ENCODE assay signal across 1 cellular context in the genomic region with DNA sequence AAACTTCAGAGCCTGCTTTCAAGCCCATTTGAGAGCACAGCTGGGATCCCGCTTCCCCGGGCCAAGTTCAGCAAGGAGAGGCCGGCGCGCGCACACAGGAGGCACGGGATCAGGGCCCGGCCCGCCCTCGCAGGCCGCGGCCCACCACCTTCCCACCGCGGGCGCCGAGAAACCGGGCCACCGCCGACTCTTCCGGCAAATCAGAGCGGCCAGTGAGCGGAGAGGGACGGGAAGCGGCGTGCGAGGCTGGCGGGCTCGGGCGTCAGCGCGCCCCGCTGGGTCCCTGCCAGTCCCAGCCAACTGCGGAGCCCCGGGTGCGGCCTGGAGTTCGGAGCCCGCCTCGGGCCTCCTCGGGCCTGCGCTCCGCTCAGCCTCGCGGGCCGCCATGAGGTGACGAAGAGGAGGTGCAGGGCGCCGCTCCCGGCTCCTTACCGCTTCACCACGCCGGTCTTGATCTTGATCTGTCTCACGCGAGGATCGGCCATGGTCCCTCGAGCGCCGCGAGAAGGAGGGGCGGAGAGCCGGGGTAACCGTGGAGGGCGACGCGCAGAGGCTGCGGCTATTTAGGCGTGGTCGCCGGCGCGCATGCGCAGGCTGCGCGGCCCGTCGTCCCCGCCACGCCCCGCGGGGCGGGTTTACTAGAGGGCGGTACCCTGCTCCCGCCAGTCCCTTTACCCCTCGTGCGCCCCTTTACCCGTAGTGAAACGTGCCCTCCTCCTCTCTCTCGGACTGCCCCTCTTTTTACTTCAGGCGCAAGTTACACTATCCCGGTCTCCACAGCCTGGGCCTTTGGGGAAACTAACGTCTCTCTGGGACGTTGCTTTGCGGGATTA.
A peak's percentile ranks its signal among the peaks of the same experiment; 100 is the strongest.
TF ChIP-seq lines count a peak whose summit lies in the region.

A gene with protein sequence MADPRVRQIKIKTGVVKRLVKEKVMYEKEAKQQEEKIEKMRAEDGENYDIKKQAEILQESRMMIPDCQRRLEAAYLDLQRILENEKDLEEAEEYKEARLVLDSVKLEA (minus strand): TSS at position 567 of the 833 bp plus-strand sequence. CDS start 82 bp downstream, at position 485.

TF ChIP-seq in K562, 482 proteins besides CTCF, POLR2A, EP300 and RAD21 (continued from another document and continues in another):
- TF ChIP-seq, protein P1, sequence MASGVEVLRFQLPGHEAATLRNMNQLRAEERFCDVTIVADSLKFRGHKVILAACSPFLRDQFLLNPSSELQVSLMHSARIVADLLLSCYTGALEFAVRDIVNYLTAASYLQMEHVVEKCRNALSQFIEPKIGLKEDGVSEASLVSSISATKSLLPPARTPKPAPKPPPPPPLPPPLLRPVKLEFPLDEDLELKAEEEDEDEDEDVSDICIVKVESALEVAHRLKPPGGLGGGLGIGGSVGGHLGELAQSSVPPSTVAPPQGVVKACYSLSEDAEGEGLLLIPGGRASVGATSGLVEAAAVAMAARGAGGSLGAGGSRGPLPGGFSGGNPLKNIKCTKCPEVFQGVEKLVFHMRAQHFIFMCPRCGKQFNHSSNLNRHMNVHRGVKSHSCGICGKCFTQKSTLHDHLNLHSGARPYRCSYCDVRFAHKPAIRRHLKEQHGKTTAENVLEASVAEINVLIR (CRISPR knock-in tag; IDR thresholded peaks at IDR 0.05) = no peak
- peak; percentile 44; the same call in 1 of the 2 replicates for TF ChIP-seq ZSCAN29 (IDR thresholded peaks at IDR 0.05)
- TF ChIP-seq MBD2 (IDR thresholded peaks at IDR 0.05; ENCODE audit: borderline replicate concordance, low read depth) = no peak; the same call in 1 of the 2 replicates
- TF ChIP-seq POLR2AphosphoS5 (IDR thresholded peaks at IDR 0.05; ENCODE audit: control insufficient read depth, insufficient read depth, low read depth, low read length) = peak; percentile 81
- no peak for TF ChIP-seq SNRNP70 (optimal IDR thresholded peaks at IDR 0.05; ENCODE audit: low read depth, low read length)
- TF ChIP-seq NONO (IDR thresholded peaks at IDR 0.05; ENCODE audit: low read depth in 2 of 2, low read length in 1 of 2) = peak; percentile 31 to 59; a peak in 2 of 4 replicates
- peak; percentile 64 for TF ChIP-seq PML (IDR thresholded peaks at IDR 0.05; ENCODE audit: low read length)
- TF ChIP-seq, protein P2, sequence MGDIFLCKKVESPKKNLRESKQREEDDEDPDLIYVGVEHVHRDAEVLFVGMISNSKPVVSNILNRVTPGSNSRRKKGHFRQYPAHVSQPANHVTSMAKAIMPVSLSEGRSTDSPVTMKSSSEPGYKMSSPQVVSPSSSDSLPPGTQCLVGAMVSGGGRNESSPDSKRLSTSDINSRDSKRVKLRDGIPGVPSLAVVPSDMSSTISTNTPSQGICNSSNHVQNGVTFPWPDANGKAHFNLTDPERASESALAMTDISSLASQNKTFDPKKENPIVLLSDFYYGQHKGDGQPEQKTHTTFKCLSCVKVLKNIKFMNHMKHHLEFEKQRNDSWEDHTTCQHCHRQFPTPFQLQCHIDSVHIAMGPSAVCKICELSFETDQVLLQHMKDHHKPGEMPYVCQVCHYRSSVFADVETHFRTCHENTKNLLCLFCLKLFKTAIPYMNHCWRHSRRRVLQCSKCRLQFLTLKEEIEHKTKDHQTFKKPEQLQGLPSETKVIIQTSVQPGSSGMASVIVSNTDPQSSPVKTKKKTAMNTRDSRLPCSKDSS (IDR thresholded peaks at IDR 0.05; ENCODE audit: low read depth, partially characterized antibody) = no peak
- 0 out of 2 replicates have a peak, but pooled peaks have one; percentile 65 for TF ChIP-seq HNRNPL (IDR thresholded peaks at IDR 0.05; ENCODE audit: low read depth, low read length)
- TF ChIP-seq FOXK2 (conservative IDR thresholded peaks at IDR 0.05 in 1 of 2, IDR thresholded peaks at IDR 0.05 in 1 of 2; ENCODE audit: low read depth in 2 of 2) = no peak
- TF ChIP-seq, protein P3, sequence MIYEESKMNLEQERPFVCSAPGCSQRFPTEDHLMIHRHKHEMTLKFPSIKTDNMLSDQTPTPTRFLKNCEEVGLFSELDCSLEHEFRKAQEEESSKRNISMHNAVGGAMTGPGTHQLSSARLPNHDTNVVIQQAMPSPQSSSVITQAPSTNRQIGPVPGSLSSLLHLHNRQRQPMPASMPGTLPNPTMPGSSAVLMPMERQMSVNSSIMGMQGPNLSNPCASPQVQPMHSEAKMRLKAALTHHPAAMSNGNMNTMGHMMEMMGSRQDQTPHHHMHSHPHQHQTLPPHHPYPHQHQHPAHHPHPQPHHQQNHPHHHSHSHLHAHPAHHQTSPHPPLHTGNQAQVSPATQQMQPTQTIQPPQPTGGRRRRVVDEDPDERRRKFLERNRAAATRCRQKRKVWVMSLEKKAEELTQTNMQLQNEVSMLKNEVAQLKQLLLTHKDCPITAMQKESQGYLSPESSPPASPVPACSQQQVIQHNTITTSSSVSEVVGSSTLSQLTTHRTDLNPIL (CRISPR knock-in tag; IDR thresholded peaks at IDR 0.05) = no peak
- TF ChIP-seq FOXJ3 (CRISPR knock-in tag; IDR thresholded peaks at IDR 0.05) = no peak
- TF ChIP-seq, protein P4, sequence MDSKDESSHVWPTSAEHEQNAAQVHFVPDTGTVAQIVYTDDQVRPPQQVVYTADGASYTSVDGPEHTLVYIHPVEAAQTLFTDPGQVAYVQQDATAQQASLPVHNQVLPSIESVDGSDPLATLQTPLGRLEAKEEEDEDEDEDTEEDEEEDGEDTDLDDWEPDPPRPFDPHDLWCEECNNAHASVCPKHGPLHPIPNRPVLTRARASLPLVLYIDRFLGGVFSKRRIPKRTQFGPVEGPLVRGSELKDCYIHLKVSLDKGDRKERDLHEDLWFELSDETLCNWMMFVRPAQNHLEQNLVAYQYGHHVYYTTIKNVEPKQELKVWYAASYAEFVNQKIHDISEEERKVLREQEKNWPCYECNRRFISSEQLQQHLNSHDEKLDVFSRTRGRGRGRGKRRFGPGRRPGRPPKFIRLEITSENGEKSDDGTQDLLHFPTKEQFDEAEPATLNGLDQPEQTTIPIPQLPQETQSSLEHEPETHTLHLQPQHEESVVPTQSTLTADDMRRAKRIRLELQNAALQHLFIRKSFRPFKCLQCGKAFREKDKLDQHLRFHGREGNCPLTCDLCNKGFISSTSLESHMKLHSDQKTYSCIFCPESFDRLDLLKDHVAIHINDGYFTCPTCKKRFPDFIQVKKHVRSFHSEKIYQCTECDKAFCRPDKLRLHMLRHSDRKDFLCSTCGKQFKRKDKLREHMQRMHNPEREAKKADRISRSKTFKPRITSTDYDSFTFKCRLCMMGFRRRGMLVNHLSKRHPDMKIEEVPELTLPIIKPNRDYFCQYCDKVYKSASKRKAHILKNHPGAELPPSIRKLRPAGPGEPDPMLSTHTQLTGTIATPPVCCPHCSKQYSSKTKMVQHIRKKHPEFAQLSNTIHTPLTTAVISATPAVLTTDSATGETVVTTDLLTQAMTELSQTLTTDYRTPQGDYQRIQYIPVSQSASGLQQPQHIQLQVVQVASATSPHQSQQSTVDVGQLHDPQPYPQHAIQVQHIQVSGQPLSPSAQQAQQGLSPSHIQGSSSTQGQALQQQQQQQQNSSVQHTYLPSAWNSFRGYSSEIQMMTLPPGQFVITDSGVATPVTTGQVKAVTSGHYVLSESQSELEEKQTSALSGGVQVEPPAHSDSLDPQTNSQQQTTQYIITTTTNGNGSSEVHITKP (IDR thresholded peaks at IDR 0.05; ENCODE audit: partially characterized antibody) = no peak
- TF ChIP-seq SAP30 (IDR thresholded peaks at IDR 0.05; ENCODE audit: borderline replicate concordance, insufficient read depth, low read depth, low read length, poor library complexity, severe bottlenecking) = peak; percentile 31
- no peak for TF ChIP-seq RBM17 (IDR thresholded peaks at IDR 0.05; ENCODE audit: borderline replicate concordance, low read depth, low read length)
- TF ChIP-seq, protein P5, sequence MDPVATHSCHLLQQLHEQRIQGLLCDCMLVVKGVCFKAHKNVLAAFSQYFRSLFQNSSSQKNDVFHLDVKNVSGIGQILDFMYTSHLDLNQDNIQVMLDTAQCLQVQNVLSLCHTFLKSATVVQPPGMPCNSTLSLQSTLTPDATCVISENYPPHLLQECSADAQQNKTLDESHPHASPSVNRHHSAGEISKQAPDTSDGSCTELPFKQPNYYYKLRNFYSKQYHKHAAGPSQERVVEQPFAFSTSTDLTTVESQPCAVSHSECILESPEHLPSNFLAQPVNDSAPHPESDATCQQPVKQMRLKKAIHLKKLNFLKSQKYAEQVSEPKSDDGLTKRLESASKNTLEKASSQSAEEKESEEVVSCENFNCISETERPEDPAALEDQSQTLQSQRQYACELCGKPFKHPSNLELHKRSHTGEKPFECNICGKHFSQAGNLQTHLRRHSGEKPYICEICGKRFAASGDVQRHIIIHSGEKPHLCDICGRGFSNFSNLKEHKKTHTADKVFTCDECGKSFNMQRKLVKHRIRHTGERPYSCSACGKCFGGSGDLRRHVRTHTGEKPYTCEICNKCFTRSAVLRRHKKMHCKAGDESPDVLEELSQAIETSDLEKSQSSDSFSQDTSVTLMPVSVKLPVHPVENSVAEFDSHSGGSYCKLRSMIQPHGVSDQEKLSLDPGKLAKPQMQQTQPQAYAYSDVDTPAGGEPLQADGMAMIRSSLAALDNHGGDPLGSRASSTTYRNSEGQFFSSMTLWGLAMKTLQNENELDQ (CRISPR knock-in tag; IDR thresholded peaks at IDR 0.05; ENCODE audit: borderline replicate concordance) = no peak
- TF ChIP-seq MAFG (tag; conservative IDR thresholded peaks at IDR 0.05) = no peak
- no peak for TF ChIP-seq ZNF239 (CRISPR knock-in tag; IDR thresholded peaks at IDR 0.05)
- TF ChIP-seq, protein P6, sequence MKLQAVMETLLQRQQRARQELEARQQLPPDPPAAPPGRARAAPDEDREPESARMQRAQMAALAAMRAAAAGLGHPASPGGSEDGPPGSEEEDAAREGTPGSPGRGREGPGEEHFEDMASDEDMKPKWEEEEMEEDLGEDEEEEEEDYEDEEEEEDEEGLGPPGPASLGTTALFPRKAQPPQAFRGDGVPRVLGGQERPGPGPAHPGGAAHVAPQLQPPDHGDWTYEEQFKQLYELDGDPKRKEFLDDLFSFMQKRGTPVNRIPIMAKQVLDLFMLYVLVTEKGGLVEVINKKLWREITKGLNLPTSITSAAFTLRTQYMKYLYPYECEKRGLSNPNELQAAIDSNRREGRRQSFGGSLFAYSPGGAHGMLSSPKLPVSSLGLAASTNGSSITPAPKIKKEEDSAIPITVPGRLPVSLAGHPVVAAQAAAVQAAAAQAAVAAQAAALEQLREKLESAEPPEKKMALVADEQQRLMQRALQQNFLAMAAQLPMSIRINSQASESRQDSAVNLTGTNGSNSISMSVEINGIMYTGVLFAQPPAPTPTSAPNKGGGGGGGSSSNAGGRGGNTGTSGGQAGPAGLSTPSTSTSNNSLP (IDR thresholded peaks at IDR 0.05; ENCODE audit: borderline replicate concordance, low read depth, low read length) = no peak
- no peak for TF ChIP-seq HDAC6 (IDR thresholded peaks at IDR 0.05; ENCODE audit: low read depth, low read length)
- peak; percentile 50; the same call in 1 of the 2 replicates for TF ChIP-seq CAMTA2 (CRISPR knock-in tag; conservative IDR thresholded peaks at IDR 0.05)
- no peak for TF ChIP-seq ZNF143 (CRISPR knock-in tag; IDR thresholded peaks at IDR 0.05)
- TF ChIP-seq RCOR1 (IDR thresholded peaks at IDR 0.05; ENCODE audit: borderline replicate concordance in 1 of 2, low read depth in 2 of 2, low read length in 2 of 2) = no peak; a peak in 1 of 4 replicates
- TF ChIP-seq MTA3 (IDR thresholded peaks at IDR 0.05; ENCODE audit: borderline replicate concordance) = peak; percentile 81
- TF ChIP-seq, protein P7, sequence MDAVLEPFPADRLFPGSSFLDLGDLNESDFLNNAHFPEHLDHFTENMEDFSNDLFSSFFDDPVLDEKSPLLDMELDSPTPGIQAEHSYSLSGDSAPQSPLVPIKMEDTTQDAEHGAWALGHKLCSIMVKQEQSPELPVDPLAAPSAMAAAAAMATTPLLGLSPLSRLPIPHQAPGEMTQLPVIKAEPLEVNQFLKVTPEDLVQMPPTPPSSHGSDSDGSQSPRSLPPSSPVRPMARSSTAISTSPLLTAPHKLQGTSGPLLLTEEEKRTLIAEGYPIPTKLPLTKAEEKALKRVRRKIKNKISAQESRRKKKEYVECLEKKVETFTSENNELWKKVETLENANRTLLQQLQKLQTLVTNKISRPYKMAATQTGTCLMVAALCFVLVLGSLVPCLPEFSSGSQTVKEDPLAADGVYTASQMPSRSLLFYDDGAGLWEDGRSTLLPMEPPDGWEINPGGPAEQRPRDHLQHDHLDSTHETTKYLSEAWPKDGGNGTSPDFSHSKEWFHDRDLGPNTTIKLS (IDR thresholded peaks at IDR 0.05; ENCODE audit: borderline replicate concordance, low read depth) = peak; percentile 72; the same call in 1 of the 2 replicates
- no peak for TF ChIP-seq SNIP1 (IDR thresholded peaks at IDR 0.05; ENCODE audit: low read depth)
- TF ChIP-seq ASH1L (IDR thresholded peaks at IDR 0.05; ENCODE audit: borderline replicate concordance, low read depth, partially characterized antibody) = no peak
- no peak for TF ChIP-seq ZNF780A (CRISPR knock-in tag; IDR thresholded peaks at IDR 0.05)
- no peak for TF ChIP-seq ZNF57 (CRISPR knock-in tag; IDR thresholded peaks at IDR 0.05)
- TF ChIP-seq, protein P8, sequence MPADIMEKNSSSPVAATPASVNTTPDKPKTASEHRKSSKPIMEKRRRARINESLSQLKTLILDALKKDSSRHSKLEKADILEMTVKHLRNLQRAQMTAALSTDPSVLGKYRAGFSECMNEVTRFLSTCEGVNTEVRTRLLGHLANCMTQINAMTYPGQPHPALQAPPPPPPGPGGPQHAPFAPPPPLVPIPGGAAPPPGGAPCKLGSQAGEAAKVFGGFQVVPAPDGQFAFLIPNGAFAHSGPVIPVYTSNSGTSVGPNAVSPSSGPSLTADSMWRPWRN (IDR thresholded peaks at IDR 0.05; ENCODE audit: low read depth) = no peak
- TF ChIP-seq RBM22 (IDR thresholded peaks at IDR 0.05; ENCODE audit: low read depth, low read length, poor library complexity, severe bottlenecking) = peak; percentile 70
- TF ChIP-seq HOXB6 (CRISPR knock-in tag; IDR thresholded peaks at IDR 0.05; ENCODE audit: borderline replicate concordance) = no peak
- peak; percentile 86 for TF ChIP-seq GTF2E2 (tag; IDR thresholded peaks at IDR 0.05)
- TF ChIP-seq, protein P9, sequence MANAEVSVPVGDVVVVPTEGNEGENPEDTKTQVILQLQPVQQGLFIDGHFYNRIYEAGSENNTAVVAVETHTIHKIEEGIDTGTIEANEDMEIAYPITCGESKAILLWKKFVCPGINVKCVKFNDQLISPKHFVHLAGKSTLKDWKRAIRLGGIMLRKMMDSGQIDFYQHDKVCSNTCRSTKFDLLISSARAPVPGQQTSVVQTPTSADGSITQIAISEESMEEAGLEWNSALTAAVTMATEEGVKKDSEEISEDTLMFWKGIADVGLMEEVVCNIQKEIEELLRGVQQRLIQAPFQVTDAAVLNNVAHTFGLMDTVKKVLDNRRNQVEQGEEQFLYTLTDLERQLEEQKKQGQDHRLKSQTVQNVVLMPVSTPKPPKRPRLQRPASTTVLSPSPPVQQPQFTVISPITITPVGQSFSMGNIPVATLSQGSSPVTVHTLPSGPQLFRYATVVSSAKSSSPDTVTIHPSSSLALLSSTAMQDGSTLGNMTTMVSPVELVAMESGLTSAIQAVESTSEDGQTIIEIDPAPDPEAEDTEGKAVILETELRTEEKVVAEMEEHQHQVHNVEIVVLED (CRISPR knock-in tag; IDR thresholded peaks at IDR 0.05) = peak; percentile 3; the same call in 1 of the 2 replicates
- TF ChIP-seq HSF4 (CRISPR knock-in tag; IDR thresholded peaks at IDR 0.05; ENCODE audit: borderline replicate concordance) = no peak
- TF ChIP-seq ZNF668 (CRISPR knock-in tag; IDR thresholded peaks at IDR 0.05) = no peak
- TF ChIP-seq ZZZ3 (IDR thresholded peaks at IDR 0.05) = no peak
- no peak for TF ChIP-seq RUNX1 (IDR thresholded peaks at IDR 0.05; ENCODE audit: low read depth)
- TF ChIP-seq ZNF436 (CRISPR knock-in tag; IDR thresholded peaks at IDR 0.05) = no peak
- no peak for TF ChIP-seq BRCA1 (IDR thresholded peaks at IDR 0.05)
- no peak for TF ChIP-seq BRCA1 (CRISPR knock-in tag; IDR thresholded peaks at IDR 0.05)
- no peak for TF ChIP-seq CHD1 (IDR thresholded peaks at IDR 0.05; ENCODE audit: low read length)
- no peak for TF ChIP-seq EWSR1 (IDR thresholded peaks at IDR 0.05; ENCODE audit: borderline replicate concordance, low read depth, partially characterized antibody)
- TF ChIP-seq PTTG1 (tag; IDR thresholded peaks at IDR 0.05; ENCODE audit: low read depth) = no peak
- peak; percentile 72; the same call in 1 of the 2 replicates for TF ChIP-seq ZBTB7A (IDR thresholded peaks at IDR 0.05; ENCODE audit: borderline replicate concordance, control insufficient read depth, low read depth, low read length)
